ENCODE assay signal across 8 cellular contexts in the genomic region with DNA sequence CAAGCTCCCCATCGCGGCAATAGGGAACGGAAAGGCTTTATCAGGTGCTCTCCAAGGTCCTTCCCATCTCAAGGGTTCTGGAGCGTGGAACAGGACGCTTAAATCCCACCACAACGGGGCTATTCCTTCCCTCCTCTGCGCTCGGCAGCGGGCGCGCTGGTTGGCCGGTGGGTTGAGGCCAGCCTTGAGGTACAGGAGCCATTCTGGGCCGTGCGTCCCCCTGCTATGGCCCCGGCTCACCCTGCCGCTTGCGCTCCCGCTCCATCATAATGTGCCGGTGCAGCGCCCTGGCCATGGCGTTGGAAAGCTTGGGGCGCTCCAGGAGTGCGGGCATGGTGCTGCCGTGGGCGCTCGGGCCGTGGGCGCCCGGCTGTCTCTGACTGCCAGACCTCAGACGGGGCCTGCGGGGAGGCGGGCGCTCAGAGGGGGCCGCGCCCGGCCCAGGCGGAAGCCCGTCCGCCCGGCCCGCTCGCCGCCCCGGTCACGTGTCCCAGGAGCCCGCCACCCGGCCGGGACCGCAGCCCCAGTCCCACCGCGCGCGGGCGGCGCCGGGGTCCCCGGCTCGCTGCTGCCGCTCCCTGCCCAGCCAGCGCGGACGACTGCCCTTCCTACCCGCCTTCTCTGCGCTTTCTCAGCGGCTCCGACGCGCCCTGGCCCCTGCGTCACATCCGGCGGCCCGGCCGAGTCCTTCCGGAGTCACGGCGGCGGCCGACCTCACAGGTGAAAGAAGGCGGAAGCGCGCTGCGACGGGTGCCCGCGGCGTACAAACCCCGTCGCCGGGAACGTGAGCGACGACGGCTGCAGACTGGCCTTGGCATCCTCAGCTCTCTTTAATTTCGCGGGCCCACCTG.
A peak's percentile ranks its signal among the peaks of the same experiment; 100 is the strongest.
DNase-seq lines count a peak whose midpoint lies in the region; ATAC-seq and TF ChIP-seq lines count a peak whose summit lies in the region.

A gene with protein sequence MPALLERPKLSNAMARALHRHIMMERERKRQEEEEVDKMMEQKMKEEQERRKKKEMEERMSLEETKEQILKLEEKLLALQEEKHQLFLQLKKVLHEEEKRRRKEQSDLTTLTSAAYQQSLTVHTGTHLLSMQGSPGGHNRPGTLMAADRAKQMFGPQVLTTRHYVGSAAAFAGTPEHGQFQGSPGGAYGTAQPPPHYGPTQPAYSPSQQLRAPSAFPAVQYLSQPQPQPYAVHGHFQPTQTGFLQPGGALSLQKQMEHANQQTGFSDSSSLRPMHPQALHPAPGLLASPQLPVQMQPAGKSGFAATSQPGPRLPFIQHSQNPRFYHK (minus strand): TSS at position 642 of the 851 bp plus-strand sequence. CDS start 308 bp downstream, at position 334.

- DNase-seq in AG09309 (ENCODE audit: low read depth) (no peak), NCI-H510A treated with DMSO at 0.1 percent for 48 hours (lab: John Stamatoyannopoulos, UW) (peak; percentile 73), cortex of kidney (lab: John Stamatoyannopoulos, UW) (peak; percentile 55), left kidney (ENCODE audit: low read depth, low spot score) (peak; percentile 96)
- peak; percentile 91 to 96 for DNase-seq in activated CD4-positive, alpha-beta T cell treated with anti-CD3 and anti-CD28 coated beads, Interleukin-2, amount 50 U/mL, for 24 hours (ENCODE audit: low read depth in 1 of 2, low spot score in 1 of 2)
- peak; percentile 85 to 93 for DNase-seq in stimulated activated CD4-positive, alpha-beta T cell treated with anti-CD3 and anti-CD28 coated beads, Interleukin-1b, Interleukin-23, amount 100 ng/mL, for 4 hours (ENCODE audit: low read depth in 2 of 2)

- peak within 1 kb of the TSS; percentile 74 for H3K4me3 ChIP-seq in AG09309 (ENCODE audit: control insufficient read depth, low read depth, low read length)

- peak; percentile 88 for ATAC-seq in GM19023 (IDR thresholded peaks at IDR 0.05; ENCODE audit: unreplicated experiment)
- peak; percentile 63 for ATAC-seq in HG03196 (IDR thresholded peaks at IDR 0.05; ENCODE audit: unreplicated experiment)

- no peak for TF ChIP-seq CTCF in AG09309 (IDR thresholded peaks at IDR 0.05; ENCODE audit: control insufficient read depth, insufficient read depth, low read depth, low read length, missing control alignments)
